Comparison of ENCODE assay signal across 8 cellular contexts in genomic region chr11:128328955-128329551, GRCh38.
DNase-seq lines count a peak whose midpoint lies in the region; ATAC-seq and TF ChIP-seq lines count a peak whose summit lies in the region.

No MANE protein-coding gene starts in this region.

- no peaks in the 10 kb centered on the region for H3K9me3 Mint-ChIP-seq in activated CD8-positive, alpha-beta T cell treated with anti-CD3 and anti-CD28 coated beads for 36 hours
- H3K9me3 Mint-ChIP-seq in H9 = no peaks in the 10 kb centered on the region

- H3K79me1 ChIP-seq in H9 (ENCODE audit: insufficient read depth, low read depth, low read length, poor library complexity, severe bottlenecking) = no peaks in the 10 kb centered on the region

- H2BK12ac ChIP-seq in H9 (ENCODE audit: insufficient read length, low read depth, low read length) = no peak overlapping the region

- H3K4me3 ChIP-seq in skin epidermis = no peak overlapping the region

- no peak overlapping the region for H2BK120ac ChIP-seq in H9 (ENCODE audit: low read depth, low read length, poor library complexity, severe bottlenecking)

- H3K27me3 Mint-ChIP-seq in activated CD8-positive, alpha-beta T cell treated with anti-CD3 and anti-CD28 coated beads for 36 hours = no peaks in the 10 kb centered on the region
- peaks cover 2% of the 10 kb centered on the region; the same call in 1 of the 2 replicates for H3K27me3 Mint-ChIP-seq in H9 (ENCODE audit: low read depth)

- H4K20me1 ChIP-seq in H9 (ENCODE audit: control insufficient read depth, insufficient read depth, insufficient read length) = no peaks in the 10 kb centered on the region

- no peak for TF ChIP-seq CTCF in activated CD8-positive, alpha-beta T cell treated with anti-CD3 and anti-CD28 coated beads for 36 hours (IDR thresholded peaks at IDR 0.05)
- TF ChIP-seq CTCF in H9 (conservative IDR thresholded peaks at IDR 0.05) = no peak

- H3K14ac ChIP-seq in H9 (ENCODE audit: insufficient read depth, low read length) = no peak overlapping the region

- no peaks in the 10 kb centered on the region for H3K79me2 ChIP-seq in H9 (ENCODE audit: insufficient read depth, low read length)

- H3T11ph ChIP-seq in H9 (ENCODE audit: low read length) = no peak overlapping the region

- peak; percentile 60 for DNase-seq in activated CD8-positive, alpha-beta T cell treated with anti-CD3 and anti-CD28 coated beads for 36 hours
- DNase-seq in glomerular endothelial cell (ENCODE audit: extremely low read depth, low read depth, low spot score) (peak; percentile 79), DMS 273 (lab: John Stamatoyannopoulos, UW; ENCODE audit: unreplicated experiment) (no peak), LoVo (ENCODE audit: low spot score) (no peak), kidney tubule cell (ENCODE audit: low spot score) (no peak), H9 (no peak)

- no peaks in the 10 kb centered on the region for H3K36me3 ChIP-seq in KOPT-K1 (ENCODE audit: insufficient read depth, low read length)

- no peak overlapping the region for H3K18ac ChIP-seq in H9 (ENCODE audit: insufficient read length, low read depth, low read length)

- POLR2A ChIA-PET in activated CD8-positive, alpha-beta T cell treated with anti-CD3 and anti-CD28 coated beads for 36 hours (lab: Charles Lee) = interaction anchor here (0.6 to 1.9 kb wide), 5 partner anchors 7 to 503 kb away, joined by 3 to 6 read pairs (median 5); no protein-coding TSS in a partner anchor

- intact Hi-C loops in activated CD8-positive, alpha-beta T cell treated with anti-CD3 and anti-CD28 coated beads for 36 hours (cut with micrococcal nuclease) = loop anchor here (10.0 kb wide), 1 partner anchor 296 kb away; no protein-coding TSS in a partner anchor

- CTCF ChIA-PET in activated CD8-positive, alpha-beta T cell treated with anti-CD3 and anti-CD28 coated beads for 36 hours (lab: Charles Lee) = interaction anchor here (0.9 to 1.8 kb wide), 3 partner anchors 10 to 156 kb away, joined by 3 to 7 read pairs (median 3); no protein-coding TSS in a partner anchor

- H3K4me3 Mint-ChIP-seq in activated CD8-positive, alpha-beta T cell treated with anti-CD3 and anti-CD28 coated beads for 36 hours = peak overlapping the region; percentile 30
- no peak overlapping the region for H3K4me3 Mint-ChIP-seq in H9

- WGBS in H9 (ENCODE audit: extremely low coverage, insufficient read length, low lambda C conversion rate) = no CpG with 5 or more reads among the region's 9 CpGs

- H2BK5ac ChIP-seq in H9 (ENCODE audit: insufficient read length, low read length) = no peak overlapping the region

- no peak overlapping the region for H2BK15ac ChIP-seq in H9 (ENCODE audit: low read depth, low read length)

- H3K9me3 ChIP-seq in KOPT-K1 (ENCODE audit: insufficient read depth, low read length, poor library complexity, severe bottlenecking) (no peaks in the 10 kb centered on the region), H9 (ENCODE audit: control insufficient read depth, low read depth, low read length) (no peaks in the 10 kb centered on the region)

- no peaks in the 10 kb centered on the region for H3K27me3 ChIP-seq in H9 (ENCODE audit: insufficient read depth, low read length)

- H4K5ac ChIP-seq in H9 (ENCODE audit: insufficient read length, low read depth, low read length) = no peak overlapping the region

- H3K4me2 ChIP-seq in H9 (ENCODE audit: insufficient read depth, insufficient read length, low read length) = no peak overlapping the region

- peak overlapping the region; percentile 98 for H3K27ac Mint-ChIP-seq in activated CD8-positive, alpha-beta T cell treated with anti-CD3 and anti-CD28 coated beads for 36 hours
- H3K27ac Mint-ChIP-seq in H9 = no peak overlapping the region

- peaks cover 13% of the 10 kb centered on the region for H3K36me3 Mint-ChIP-seq in activated CD8-positive, alpha-beta T cell treated with anti-CD3 and anti-CD28 coated beads for 36 hours (ENCODE audit: low read depth)
- H3K36me3 Mint-ChIP-seq in H9 (ENCODE audit: insufficient read depth in 1 of 3, low read depth in 3 of 3) = no peaks in the 10 kb centered on the region

- no peaks in the 10 kb centered on the region for H3K23me2 ChIP-seq in H9 (ENCODE audit: insufficient read length, low read depth, low read length, poor library complexity, severe bottlenecking)

- peaks cover 70% of the 10 kb centered on the region for H3K4me1 Mint-ChIP-seq in activated CD8-positive, alpha-beta T cell treated with anti-CD3 and anti-CD28 coated beads for 36 hours (ENCODE audit: low read depth)
- H3K4me1 Mint-ChIP-seq in H9 = peaks cover 0 to 1% of the 10 kb centered on the region in 2 experiments; a peak in 3 of 4 replicates

- no peak overlapping the region for H3K23ac ChIP-seq in H9 (ENCODE audit: insufficient read length, low read depth, low read length)

- no peak overlapping the region for H4K91ac ChIP-seq in H9 (ENCODE audit: insufficient read length, low read depth, low read length)

- no peak overlapping the region for H2AK5ac ChIP-seq in H9 (ENCODE audit: insufficient read length, low read length)

- H3K4ac ChIP-seq in H9 (ENCODE audit: low read depth, low read length) = no peak overlapping the region

- no peaks in the 10 kb centered on the region for H3K4me1 ChIP-seq in H9 (ENCODE audit: insufficient read depth, low read length)

- H3K9ac ChIP-seq in H9 (ENCODE audit: extremely low read depth, insufficient read length, low read length) = no peak overlapping the region

- no peak overlapping the region for H4K8ac ChIP-seq in H9 (replicated peaks; ENCODE audit: insufficient read length, low read depth, low read length)

- H3K27ac ChIP-seq in KOPT-K1 (ENCODE audit: low read depth, low read length, poor library complexity, severe bottlenecking) (peak overlapping the region; percentile 52), skin epidermis (peak overlapping the region in 14 of 21 experiments; percentile 8 to 71 (median 42)), H9 (ENCODE audit: insufficient read length, low read depth, low read length) (no peak overlapping the region)

- peak; percentile 4 for ATAC-seq in activated CD8-positive, alpha-beta T cell treated with anti-CD3 and anti-CD28 coated beads for 36 hours

- no peak overlapping the region for H2AFZ ChIP-seq in H9 (ENCODE audit: low read length)

- H3K56ac ChIP-seq in H9 (ENCODE audit: insufficient read length, low read depth, low read length) = no peak overlapping the region

- no peak overlapping the region for H2BK20ac ChIP-seq in H9 (ENCODE audit: low read depth, low read length, poor library complexity, severe bottlenecking)

Comparison
In these comparisons a context has a peak if more than half of its experiments do, and no peak if none do; other contexts are left out.
1. DNase-seq: peak in activated CD8-positive, alpha-beta T cell treated with anti-CD3 and anti-CD28 coated beads for 36 hours (single experiment) and glomerular endothelial cell (single experiment); none in DMS 273 (single experiment), LoVo (single experiment), kidney tubule cell (single experiment) and H9 (single experiment).